Comparison of ENCODE assay signal across 9 cellular contexts in genomic region chr2:36770542-36771287, GRCh38.
A peak's percentile ranks its signal among the peaks of the same experiment; 100 is the strongest.
DNase-seq lines count a peak whose midpoint lies in the region; ATAC-seq and TF ChIP-seq lines count a peak whose summit lies in the region.
"Had no signal": no experiment of that assay in that cellular context is flagged by ENCODE, and none has a peak within 500 bp of the region (broad histone marks: within the 10 kb centered on the region; RNA-seq: fewer than 3 reads in every experiment).

No MANE protein-coding gene starts in this region.

- no peaks in the 10 kb centered on the region for H4K20me1 ChIP-seq in KMS-11 (ENCODE audit: insufficient read depth)

- H3K36me3 ChIP-seq in BE2C (no peaks in the 10 kb centered on the region), KMS-11 (ENCODE audit: insufficient read depth) (no peaks in the 10 kb centered on the region)

- no peak overlapping the region for H3K4me3 Mint-ChIP-seq in effector memory CD8-positive, alpha-beta T cell
- no peak overlapping the region for H3K4me3 Mint-ChIP-seq in neural crest cell
- H3K4me3 Mint-ChIP-seq: naive thymus-derived CD8-positive, alpha-beta T cell had no signal

- peaks cover 0 to 23% of the 10 kb centered on the region in 2 donors for H3K27me3 Mint-ChIP-seq in effector memory CD8-positive, alpha-beta T cell
- peaks cover 5% of the 10 kb centered on the region for H3K27me3 Mint-ChIP-seq in neural crest cell (ENCODE audit: low read depth)

- H3K4me3 ChIP-seq in BE2C (ENCODE audit: low read depth, low read length) = no peak overlapping the region
- no peak overlapping the region for H3K4me3 ChIP-seq in KMS-11 (IDR thresholded peaks at IDR 0.05; ENCODE audit: insufficient read depth, low read depth, low read length)

- no peak overlapping the region for H3K27ac ChIP-seq in KMS-11

- peaks cover 2% of the 10 kb centered on the region for H3K36me3 Mint-ChIP-seq in effector memory CD8-positive, alpha-beta T cell (ENCODE audit: insufficient read depth)
- H3K36me3 Mint-ChIP-seq in neural crest cell (ENCODE audit: low read depth) = no peaks in the 10 kb centered on the region
- H3K36me3 Mint-ChIP-seq: naive thymus-derived CD8-positive, alpha-beta T cell had no signal

- no peak overlapping the region for H3K9ac ChIP-seq in KMS-11

- no peaks in the 10 kb centered on the region for H3K9me3 ChIP-seq in BE2C

- H3K4me1 ChIP-seq in BE2C = no peaks in the 10 kb centered on the region
- H3K4me1 ChIP-seq in KMS-11 (ENCODE audit: low read depth, poor library complexity, severe bottlenecking) = no peaks in the 10 kb centered on the region

- peaks cover 0 to 1% of the 10 kb centered on the region in 2 donors for H3K9me3 Mint-ChIP-seq in effector memory CD8-positive, alpha-beta T cell
- no peaks in the 10 kb centered on the region for H3K9me3 Mint-ChIP-seq in neural crest cell
- H3K9me3 Mint-ChIP-seq: naive thymus-derived CD8-positive, alpha-beta T cell had no signal

- TF ChIP-seq CTCF in BE2C (IDR thresholded peaks at IDR 0.05; ENCODE audit: low read depth, low read length) (peak; percentile 92), KMS-11 (conservative IDR thresholded peaks at IDR 0.05; ENCODE audit: low read depth, low read length) (peak; percentile 73), neural crest cell (conservative IDR thresholded peaks at IDR 0.05) (peak; percentile 62)

- DNase-seq in BE2C = peak; percentile 59
- peak in 3 of 5 donors; percentile 6 to 44 (median 6) for DNase-seq in T-helper 1 cell
- DNase-seq in effector memory CD8-positive, alpha-beta T cell = peak; percentile 11 to 22 (median 13)
- DNase-seq in neural crest cell (ENCODE audit: low read depth, low spot score) = peak; percentile 18

- ATAC-seq in GM18861 (IDR thresholded peaks at IDR 0.05; ENCODE audit: unreplicated experiment) = peak; percentile 57
- peak; percentile 51 for ATAC-seq in effector memory CD8-positive, alpha-beta T cell (replicated peaks)
- ATAC-seq in HG02981 (IDR thresholded peaks at IDR 0.05; ENCODE audit: unreplicated experiment) = no peak
- no peak for ATAC-seq in HG02588 (IDR thresholded peaks at IDR 0.05; ENCODE audit: unreplicated experiment)
- ATAC-seq: naive thymus-derived CD8-positive, alpha-beta T cell had no signal

- H3K4me1 Mint-ChIP-seq in effector memory CD8-positive, alpha-beta T cell (ENCODE audit: low read depth in 2 of 2) = peaks cover 0 to 7% of the 10 kb centered on the region in 2 donors
- no peaks in the 10 kb centered on the region for H3K4me1 Mint-ChIP-seq in neural crest cell
- H3K4me1 Mint-ChIP-seq: naive thymus-derived CD8-positive, alpha-beta T cell had no signal

- peak overlapping the region in 1 of 2 donors; percentile 32 for H3K27ac Mint-ChIP-seq in effector memory CD8-positive, alpha-beta T cell
- H3K27ac Mint-ChIP-seq in neural crest cell (ENCODE audit: unreplicated experiment) = no peak overlapping the region

- no peaks in the 10 kb centered on the region for H3K27me3 ChIP-seq in BE2C
- no peaks in the 10 kb centered on the region for H3K27me3 ChIP-seq in KMS-11 (ENCODE audit: insufficient read depth, low read depth)

- no peaks in the 10 kb centered on the region for H3K79me2 ChIP-seq in KMS-11 (ENCODE audit: insufficient read depth, low read depth)

- no peak overlapping the region for H2AFZ ChIP-seq in KMS-11 (ENCODE audit: low read depth)

- no peak overlapping the region for H3K4me2 ChIP-seq in KMS-11

Comparison
In these comparisons a context has a peak if more than half of its experiments do, and no peak if none do; other contexts are left out.
1. DNase-seq: peak in every context shown above with its lines; median percentile 59 in BE2C; 18 in neural crest cell; 13 in effector memory CD8-positive, alpha-beta T cell; 6 in T-helper 1 cell.
2. ATAC-seq: peak in GM18861 (single experiment) and effector memory CD8-positive, alpha-beta T cell (single experiment); none in HG02981 (single experiment) and HG02588 (single experiment).
3. Peak in every context shown above with its lines, with median percentiles within 50 percentile points of each other: CTCF ChIP-seq.